14 cellular contexts compared by ENCODE assay signal in genomic region chr3:169953462-169954141, GRCh38. TPM values are rescaled to one million over a fixed set of nuclear protein-coding genes. Genes with fewer than 3 reads are reported as not detected.
DNase-seq lines count a peak whose midpoint lies in the region; ATAC-seq, FAIRE-seq and TF ChIP-seq lines count a peak whose summit lies in the region.
"Had no signal": no experiment of that assay in that cellular context is flagged by ENCODE, and none has a peak within 500 bp of the region (broad histone marks: within the 10 kb centered on the region; RNA-seq: fewer than 3 reads in every experiment).

No MANE protein-coding gene starts in this region.

- no peaks in the 10 kb centered on the region for H3K27me3 Mint-ChIP-seq in neural progenitor cell (ENCODE audit: insufficient read depth, low read depth)

- H3K4me2 ChIP-seq in neural progenitor cell: no peak overlapping the region

- intact Hi-C loops in left lung (cut with DNase I): no loop called here

- no peaks in the 10 kb centered on the region for H3F3A ChIP-seq in neural progenitor cell (ENCODE audit: low read depth)

- H4K20me1 ChIP-seq in neural progenitor cell (ENCODE audit: low read depth): no peaks in the 10 kb centered on the region

- H3K27me3 ChIP-seq in left lung (no peaks in the 10 kb centered on the region), neural progenitor cell (no peaks in the 10 kb centered on the region)

- H3K79me2 ChIP-seq in neural progenitor cell (ENCODE audit: low read depth): no peaks in the 10 kb centered on the region

- peak; percentile 33 for FAIRE-seq in GM18507 (lab: Jason Lieb, UNC)

- H3K4me3 Mint-ChIP-seq in neural progenitor cell: no peak overlapping the region
- H3K4me3 Mint-ChIP-seq: activated naive CD8-positive, alpha-beta T cell had no signal

- no peak for TF ChIP-seq CTCF in left lung (IDR thresholded peaks at IDR 0.05)
- TF ChIP-seq CTCF in neural progenitor cell (IDR thresholded peaks at IDR 0.05): no peak

- no peaks in the 10 kb centered on the region for H3K36me3 Mint-ChIP-seq in neural progenitor cell
- H3K36me3 Mint-ChIP-seq: activated naive CD8-positive, alpha-beta T cell had no signal

- H2AFZ ChIP-seq in neural progenitor cell (replicated peaks): no peak overlapping the region

- no peak overlapping the region for H3K27ac Mint-ChIP-seq in neural progenitor cell
- H3K27ac Mint-ChIP-seq: activated naive CD8-positive, alpha-beta T cell had no signal

- H3K4me1 Mint-ChIP-seq in neural progenitor cell: no peaks in the 10 kb centered on the region

- H3K4me3 ChIP-seq in left lung (no peak overlapping the region), neural progenitor cell (no peak overlapping the region)

- H3K36me3 ChIP-seq in left lung (no peaks in the 10 kb centered on the region), neural progenitor cell (no peaks in the 10 kb centered on the region)

- H3K27ac ChIP-seq in left lung (peak overlapping the region; percentile 34 to 83), neural progenitor cell (no peak overlapping the region)

- H3K9me3 ChIP-seq in left lung: no peaks in the 10 kb centered on the region
- H3K9me3 ChIP-seq in neural progenitor cell (ENCODE audit: low read depth): no peaks in the 10 kb centered on the region

- ATAC-seq in GM21576 (IDR thresholded peaks at IDR 0.05; ENCODE audit: unreplicated experiment) (peak; percentile 7), HG03432 (IDR thresholded peaks at IDR 0.05; ENCODE audit: unreplicated experiment) (peak; percentile 24), left lung (peak; percentile 60)
- ATAC-seq: HCT116 had no signal

- no peak for DNase-seq in GM18507 (ENCODE audit: extremely low spot score, insufficient read length, low read depth)
- DNase-seq in left lung: no peak
- no peak for DNase-seq in mesenteric fat pad (ENCODE audit: low spot score)
- no peak for DNase-seq in NCI-H1436 treated with DMSO at 0.1 percent for 48 hours (lab: John Stamatoyannopoulos, UW)
- no peak for DNase-seq in NCI-H748 treated with DMSO at 0.1 percent for 48 hours (lab: John Stamatoyannopoulos, UW)
- DNase-seq in neural progenitor cell (ENCODE audit: low spot score): no peak
- DNase-seq: dermis blood vessel endothelial cell, mesenchymal stem cell, NCI-H446 had no signal

- no peaks in the 10 kb centered on the region for H3K9me3 Mint-ChIP-seq in neural progenitor cell

- H3K4me1 ChIP-seq in left lung (peaks cover 0 to 30% of the 10 kb centered on the region in 2 donors), neural progenitor cell (no peaks in the 10 kb centered on the region)

- H3K9ac ChIP-seq in neural progenitor cell: no peak overlapping the region

RNA-seq across cellular contexts. Expression of gene SEC62, which starts 13.0 kb away (rescaled TPM):
- 100 to 1,000 TPM; 146 to 147 TPM for total RNA-seq in left lung
- total RNA-seq in mesenteric fat pad: 158 TPM
- total RNA-seq in neural progenitor cell (ENCODE audit: low replicate concordance): 22.0 and 34.8 TPM in 2 replicates

RNA-seq across cellular contexts. Expression of gene SAMD7, which starts 42.2 kb away (rescaled TPM):
- not detected for total RNA-seq in left lung
- total RNA-seq in mesenteric fat pad: not detected
- not detected in 2 replicates for total RNA-seq in neural progenitor cell (ENCODE audit: low replicate concordance)
- total RNA-seq: dermis blood vessel endothelial cell, glomerular endothelial cell had no signal

Comparison
In these comparisons a context has a peak if more than half of its experiments do, and no peak if none do; other contexts are left out.
1. ATAC-seq: peak in every context shown above with its lines; median percentile 60 in left lung; 24 in HG03432; 7 in GM21576.